ENCODE assay signal across 15 cellular contexts in genomic region chrX:132651411-132652086, GRCh38.
DNase-seq lines count a peak whose midpoint lies in the region; TF ChIP-seq lines count a peak whose summit lies in the region.
"Had no signal": no experiment of that assay in that cellular context is flagged by ENCODE, and none has a peak within 500 bp of the region (broad histone marks: within the 10 kb centered on the region; RNA-seq: fewer than 3 reads in every experiment).

No MANE protein-coding gene starts in this region.

- WGBS in prostate gland: 92% methylated on average over 2 of the region's 2 CpGs

- DNase-seq in AG20443 (ENCODE audit: low spot score) (peak; percentile 17), HT1080 (ENCODE audit: low read depth) (peak; percentile 7), cardiac fibroblast (ENCODE audit: low read depth in 2 of 2) (no peak), NCI-H187 treated with DMSO at 0.1 percent for 48 hours (lab: John Stamatoyannopoulos, UW) (no peak), NCI-H1105 treated with DMSO at 0.1 percent for 48 hours (lab: John Stamatoyannopoulos, UW) (no peak), prostate gland (ENCODE audit: low spot score) (no peak), SJCRH30 (no peak)
- DNase-seq: NCI-H1417; NCI-H524 treated with DMSO at 0.1 percent for 48 hours; SHP77 treated with DMSO at 0.1 percent for 48 hours; stimulated activated CD4-positive, alpha-beta T cell treated with anti-CD3 and anti-CD28 coated beads, Interleukin-4, amount 100 ng/mL, for 1 hour; stimulated activated naive B cell treated with anti-CD40 and anti-IgM and Interleukin-4, amounts not matched to agents 10 μg/mL and 1 μg/mL and 100 μg/mL, for 72 hours had no signal

- H3K27me3 ChIP-seq in prostate gland (replicated peaks; ENCODE audit: insufficient read depth) (no peaks in the 10 kb centered on the region), SJCRH30 (no peaks in the 10 kb centered on the region)

- H3K4me3 Mint-ChIP-seq in nephron: no peak overlapping the region
- H3K4me3 Mint-ChIP-seq: stimulated activated naive B cell treated with anti-CD40 and anti-IgM and Interleukin-4, amounts not matched to agents 10 μg/mL and 1 μg/mL and 100 μg/mL, for 72 hours had no signal

- H3K36me3 ChIP-seq in prostate gland: no peaks in the 10 kb centered on the region
- no peaks in the 10 kb centered on the region for H3K36me3 ChIP-seq in SJCRH30
- H3K36me3 ChIP-seq: BLaER1 treated with 17β-estradiol and CSF1 and Interleukin-3, amounts not matched to agents 10 nM and 100 nM had no signal

- peak overlapping the region in 2 of 3 experiments; percentile 30 to 46 for H3K27ac Mint-ChIP-seq in nephron
- H3K27ac Mint-ChIP-seq: stimulated activated naive B cell treated with anti-CD40 and anti-IgM and Interleukin-4, amounts not matched to agents 10 μg/mL and 1 μg/mL and 100 μg/mL, for 72 hours had no signal

- H3K36me3 Mint-ChIP-seq in nephron (ENCODE audit: low read depth): peaks cover 4% of the 10 kb centered on the region
- H3K36me3 Mint-ChIP-seq: stimulated activated naive B cell treated with anti-CD40 and anti-IgM and Interleukin-4, amounts not matched to agents 10 μg/mL and 1 μg/mL and 100 μg/mL, for 72 hours had no signal

- H3K9me3 ChIP-seq in prostate gland (no peaks in the 10 kb centered on the region), SJCRH30 (replicated peaks) (no peaks in the 10 kb centered on the region)

- no peak for TF ChIP-seq POLR2A in prostate gland (IDR thresholded peaks at IDR 0.05)

- peaks cover 1% of the 10 kb centered on the region for H3K9me3 Mint-ChIP-seq in nephron

- H3K4me1 ChIP-seq in prostate gland (replicated peaks) (no peaks in the 10 kb centered on the region), SJCRH30 (no peaks in the 10 kb centered on the region)
- H3K4me1 ChIP-seq: BLaER1 treated with 17β-estradiol and CSF1 and Interleukin-3, amounts not matched to agents 10 nM and 100 nM had no signal

- no peak overlapping the region for H3K4me3 ChIP-seq in cardiac fibroblast (replicated peaks in 1 of 2; ENCODE audit: low read depth in 2 of 2, low read length in 2 of 2)
- no peak overlapping the region for H3K4me3 ChIP-seq in prostate gland
- no peak overlapping the region for H3K4me3 ChIP-seq in SJCRH30
- H3K4me3 ChIP-seq: BLaER1 treated with 17β-estradiol and CSF1 and Interleukin-3, amounts not matched to agents 10 nM and 100 nM had no signal

- H3K27ac ChIP-seq in prostate gland (no peak overlapping the region), SJCRH30 (no peak overlapping the region)
- H3K27ac ChIP-seq: BLaER1 treated with 17β-estradiol and CSF1 and Interleukin-3, amounts not matched to agents 10 nM and 100 nM; VCaP had no signal

- no peaks in the 10 kb centered on the region for H3K27me3 Mint-ChIP-seq in nephron (ENCODE audit: low read depth)

- TF ChIP-seq CTCF in cardiac fibroblast (IDR thresholded peaks at IDR 0.05; ENCODE audit: low read depth, low read length) (peak; percentile 3), nephron (IDR thresholded peaks at IDR 0.05; ENCODE audit: unreplicated experiment in 3 of 3) (peak in 1 of 3 experiments; percentile 20), prostate gland (IDR thresholded peaks at IDR 0.05) (no peak)

- peaks cover 50% of the 10 kb centered on the region for H3K4me1 Mint-ChIP-seq in nephron
- H3K4me1 Mint-ChIP-seq: stimulated activated naive B cell treated with anti-CD40 and anti-IgM and Interleukin-4, amounts not matched to agents 10 μg/mL and 1 μg/mL and 100 μg/mL, for 72 hours had no signal

- intact Hi-C loops in prostate gland (cut with DNase I): no loop called here

Comparison
In these comparisons a context has a peak if more than half of its experiments do, and no peak if none do; other contexts are left out.
1. DNase-seq: peak in AG20443 (single experiment) and HT1080 (single experiment); none in cardiac fibroblast (0 of 2), NCI-H187 treated with DMSO at 0.1 percent for 48 hours (single experiment), NCI-H1105 treated with DMSO at 0.1 percent for 48 hours (single experiment), prostate gland (single experiment) and SJCRH30 (0 of 2).